In the genomic region with DNA sequence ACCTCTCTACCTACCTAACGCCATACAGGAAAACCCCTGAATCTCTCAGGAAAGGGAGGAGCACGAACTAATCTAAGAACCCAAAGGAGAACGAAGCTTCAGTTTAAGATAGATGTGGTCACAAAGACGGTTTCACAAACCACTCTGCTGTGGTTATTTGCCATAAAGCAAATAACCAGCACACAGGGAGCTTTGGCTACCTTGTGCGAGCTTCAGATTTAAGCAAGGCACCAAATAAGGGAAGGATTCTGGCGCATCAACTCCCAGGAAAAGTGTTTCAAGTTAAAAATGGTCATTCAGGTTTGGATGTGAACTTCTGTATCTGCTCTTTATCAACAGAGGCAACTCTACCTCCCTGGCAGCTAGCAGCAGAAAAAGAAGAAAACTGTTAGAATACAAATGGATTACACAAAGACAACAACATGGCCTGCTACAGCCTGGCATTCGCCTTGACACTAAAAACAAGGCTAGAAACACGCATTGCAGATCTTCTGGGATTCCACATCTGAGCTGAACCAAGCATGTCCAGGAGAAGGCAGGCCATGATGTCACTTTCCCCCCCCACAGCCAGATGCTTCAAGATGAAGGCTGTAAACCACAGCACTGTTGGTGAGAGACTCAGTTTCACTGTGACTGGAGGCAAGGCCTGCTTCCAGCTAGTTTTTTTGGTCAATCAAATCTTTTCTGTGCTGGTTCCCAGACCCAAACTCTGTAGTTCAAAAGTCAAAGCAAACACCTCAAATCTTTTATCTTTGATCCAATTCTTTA, we compare ENCODE assay signal across 8 cellular contexts. TPM values are rescaled to one million over a fixed set of nuclear protein-coding genes. Genes with fewer than 3 reads are reported as not detected.
A peak's percentile ranks its signal among the peaks of the same experiment; 100 is the strongest.
DNase-seq lines count a peak whose midpoint lies in the region; ATAC-seq and TF ChIP-seq lines count a peak whose summit lies in the region.

No MANE protein-coding gene starts in this region.

- ATAC-seq in GM18498 (IDR thresholded peaks at IDR 0.05; ENCODE audit: unreplicated experiment), result peak; percentile 79
- peak; percentile 58 for ATAC-seq in HG02973 (IDR thresholded peaks at IDR 0.05; ENCODE audit: unreplicated experiment)
- ATAC-seq in stimulated activated memory B cell treated with anti-CD40 and anti-IgM and Interleukin-4, amounts not matched to agents 10 μg/mL and 1 μg/mL and 100 μg/mL, for 72 hours, result peak; percentile 94
- ATAC-seq in omental fat pad (ENCODE audit: low FRiP score), result no peak

- H3K27me3 Mint-ChIP-seq in stimulated activated memory B cell treated with anti-CD40 and anti-IgM and Interleukin-4, amounts not matched to agents 10 μg/mL and 1 μg/mL and 100 μg/mL, for 72 hours, result no peaks in the 10 kb centered on the region

- no peak overlapping the region for H3K4me3 Mint-ChIP-seq in stimulated activated memory B cell treated with anti-CD40 and anti-IgM and Interleukin-4, amounts not matched to agents 10 μg/mL and 1 μg/mL and 100 μg/mL, for 72 hours

- H3K9me3 Mint-ChIP-seq in stimulated activated memory B cell treated with anti-CD40 and anti-IgM and Interleukin-4, amounts not matched to agents 10 μg/mL and 1 μg/mL and 100 μg/mL, for 72 hours, result no peaks in the 10 kb centered on the region

- no peak overlapping the region for H3K4me3 ChIP-seq in fibroblast of villous mesenchyme (ENCODE audit: low read depth, low read length)
- H3K4me3 ChIP-seq in left ventricle myocardium inferior, result no peak overlapping the region

- peak; percentile 55 for DNase-seq in activated CD4-positive, alpha-beta T cell treated with anti-CD3 and anti-CD28 coated beads, Interleukin-2, amount 50 U/mL, for 1 hour
- DNase-seq in fibroblast of villous mesenchyme (ENCODE audit: low read depth) (peak; percentile 76), left ventricle myocardium inferior (no peak), omental fat pad (ENCODE audit: low spot score) (no peak), NCI-H748 treated with DMSO at 0.1 percent for 48 hours (lab: John Stamatoyannopoulos, UW) (no peak)

- no peak overlapping the region for H3K27ac ChIP-seq in left ventricle myocardium inferior (replicated peaks)

- no peak for TF ChIP-seq CTCF in fibroblast of villous mesenchyme (IDR thresholded peaks at IDR 0.05; ENCODE audit: insufficient read depth, low read depth, low read length)
- no peak for TF ChIP-seq CTCF in left ventricle myocardium inferior (IDR thresholded peaks at IDR 0.05; ENCODE audit: borderline replicate concordance)
- no peak for TF ChIP-seq CTCF in omental fat pad (IDR thresholded peaks at IDR 0.05)

- H3K4me1 Mint-ChIP-seq in stimulated activated memory B cell treated with anti-CD40 and anti-IgM and Interleukin-4, amounts not matched to agents 10 μg/mL and 1 μg/mL and 100 μg/mL, for 72 hours, result peaks cover 36% of the 10 kb centered on the region

- H3K9me3 ChIP-seq in left ventricle myocardium inferior (replicated peaks), result no peaks in the 10 kb centered on the region

- peak overlapping the region; percentile 86 for H3K27ac Mint-ChIP-seq in stimulated activated memory B cell treated with anti-CD40 and anti-IgM and Interleukin-4, amounts not matched to agents 10 μg/mL and 1 μg/mL and 100 μg/mL, for 72 hours

- intact Hi-C loops in left ventricle myocardium inferior (cut with micrococcal nuclease), result no loop called here

- H3K4me1 ChIP-seq in left ventricle myocardium inferior, result peaks cover 25% of the 10 kb centered on the region

- no peaks in the 10 kb centered on the region for H3K27me3 ChIP-seq in left ventricle myocardium inferior (ENCODE audit: low read depth)

- H3K36me3 ChIP-seq in left ventricle myocardium inferior, result peaks cover 13% of the 10 kb centered on the region

- H3K36me3 Mint-ChIP-seq in stimulated activated memory B cell treated with anti-CD40 and anti-IgM and Interleukin-4, amounts not matched to agents 10 μg/mL and 1 μg/mL and 100 μg/mL, for 72 hours, result peaks cover 43% of the 10 kb centered on the region

RNA-seq across cellular contexts. Expression of a gene that starts 43.6 kb away (rescaled TPM):
- total RNA-seq in fibroblast of villous mesenchyme (50.5 and 60.6 TPM in 2 replicates), left ventricle myocardium inferior (22.1 TPM), omental fat pad (10 to 100 TPM; 19.1 to 36.1 (median 25.1) TPM)

RNA-seq across cellular contexts. Expression of a gene that starts 43.8 kb away (rescaled TPM):
- total RNA-seq in fibroblast of villous mesenchyme, result 20.0 and 35.0 TPM in 2 replicates
- total RNA-seq in left ventricle myocardium inferior, result 8.2 TPM
- total RNA-seq in omental fat pad, result 10 to 100 TPM in 1 of 4 donors, 1 to 10 TPM in 3; 5.0 to 14.9 (median 7.2) TPM

Comparison
In these comparisons a context has a peak if more than half of its experiments do, and no peak if none do; other contexts are left out.
1. DNase-seq: peak in activated CD4-positive, alpha-beta T cell treated with anti-CD3 and anti-CD28 coated beads, Interleukin-2, amount 50 U/mL, for 1 hour (single experiment) and fibroblast of villous mesenchyme (single experiment); none in left ventricle myocardium inferior (single experiment), omental fat pad (single experiment) and NCI-H748 treated with DMSO at 0.1 percent for 48 hours (single experiment).